In the genomic region with DNA sequence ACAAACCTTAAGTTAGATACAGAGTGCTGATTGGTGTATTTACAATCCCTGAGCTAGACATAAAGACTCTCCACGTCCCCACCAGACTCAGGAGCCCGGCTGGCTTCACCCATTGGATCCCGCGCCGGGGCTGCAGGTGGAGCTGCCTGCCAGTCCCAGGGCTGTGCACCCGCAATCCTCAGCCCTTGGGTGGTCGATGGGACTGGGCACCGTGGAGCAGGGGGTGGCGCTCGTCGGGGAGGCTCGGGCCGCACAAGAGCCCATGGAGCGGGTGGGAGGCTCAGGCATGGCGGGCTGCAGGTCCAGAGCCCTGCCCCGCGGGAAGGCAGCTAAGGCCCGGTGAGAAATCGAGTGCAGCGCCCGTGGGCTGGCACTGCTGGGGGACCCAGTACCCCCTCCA, we compare ENCODE assay signal across 4 cellular contexts. TPM values are rescaled to one million over a fixed set of nuclear protein-coding genes. Genes with fewer than 3 reads are reported as not detected.
"Had no signal": no experiment of that assay in that cellular context is flagged by ENCODE, and none has a peak within 500 bp of the region (broad histone marks: within the 10 kb centered on the region; RNA-seq: fewer than 3 reads in every experiment).

No MANE protein-coding gene starts in this region.

RNA-seq across cellular contexts. Expression of gene GSX1, which starts 44.1 kb away (rescaled TPM):
- total RNA-seq: LHCN-M2, M059J, MCF 10A, NCI-H460 had no signal
